In the genomic region with DNA sequence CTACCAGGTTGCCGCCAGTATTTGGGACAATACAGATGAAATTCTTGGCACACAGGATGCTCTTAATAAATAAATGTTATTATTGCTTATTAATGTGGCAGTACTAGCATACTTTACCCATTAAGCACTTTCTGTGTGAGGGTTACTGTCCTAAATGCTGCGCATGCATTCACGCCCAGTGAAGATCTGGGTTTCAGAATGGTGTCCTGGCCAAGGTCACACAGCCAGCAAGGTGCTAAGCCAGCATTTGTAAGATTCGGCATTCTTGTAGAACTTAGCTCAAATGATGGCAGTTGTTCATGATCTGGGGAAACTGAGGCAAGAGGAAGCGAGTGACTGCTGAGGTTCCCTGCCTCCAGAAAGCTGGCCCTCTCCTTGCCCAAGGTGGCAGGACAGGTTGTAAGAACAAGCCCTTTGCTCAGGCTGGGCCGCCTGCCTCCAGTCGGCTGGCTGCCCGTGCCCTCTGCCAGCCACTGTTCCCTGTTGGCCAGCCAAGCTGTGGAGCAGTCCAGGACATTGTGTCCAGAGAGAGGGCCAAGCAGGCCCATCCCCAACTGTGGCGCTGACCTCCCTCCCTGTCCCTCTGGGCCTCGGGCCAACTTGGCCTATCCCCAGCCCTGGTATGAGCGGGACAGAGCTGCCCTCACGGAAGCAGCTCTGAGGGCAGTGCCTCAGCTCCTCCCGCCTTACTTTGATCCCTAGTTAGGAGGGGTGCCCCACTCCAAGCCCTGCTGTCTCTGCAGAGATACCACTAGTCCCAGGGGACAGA, we compare ENCODE assay signal across 10 cellular contexts. TPM values are rescaled to one million over a fixed set of nuclear protein-coding genes. Genes with fewer than 3 reads are reported as not detected.
DNase-seq lines count a peak whose midpoint lies in the region; ATAC-seq, FAIRE-seq and TF ChIP-seq lines count a peak whose summit lies in the region.
"Had no signal": no experiment of that assay in that cellular context is flagged by ENCODE, and none has a peak within 500 bp of the region (broad histone marks: within the 10 kb centered on the region; RNA-seq: fewer than 3 reads in every experiment).

No MANE protein-coding gene starts in this region.

- H3K27ac ChIP-seq in endothelial cell of umbilical vein (ENCODE audit: insufficient read depth, low read depth, low read length) = no peak overlapping the region

- H4K20me1 ChIP-seq in endothelial cell of umbilical vein (replicated peaks; ENCODE audit: control insufficient read depth, extremely low read depth, insufficient read depth, low read length) = no peaks in the 10 kb centered on the region

- H3K4me2 ChIP-seq in endothelial cell of umbilical vein (ENCODE audit: insufficient read depth, low read length) = no peak overlapping the region

- no peaks in the 10 kb centered on the region for H3K27me3 ChIP-seq in endothelial cell of umbilical vein (ENCODE audit: control insufficient read depth in 2 of 2, insufficient read depth in 2 of 2, low read length in 2 of 2)

- POLR2A ChIA-PET in endothelial cell of umbilical vein (lab: Charles Lee) = interaction anchor here (1.1 to 1.5 kb wide), 3 partner anchors 27 to 31 kb away, joined by 3 to 8 read pairs (median 3); a partner anchor contains a TSS

- no peaks in the 10 kb centered on the region for H3K9me3 ChIP-seq in endothelial cell of umbilical vein (replicated peaks; ENCODE audit: control insufficient read depth, insufficient read depth, low read length)

- FAIRE-seq in endothelial cell of umbilical vein (lab: Jason Lieb, UNC) = no peak

- no peak overlapping the region for H3K9ac ChIP-seq in endothelial cell of umbilical vein (replicated peaks; ENCODE audit: extremely low read depth, insufficient read depth, low read length)

- H2AFZ ChIP-seq in endothelial cell of umbilical vein (ENCODE audit: low read depth, low read length) = no peak overlapping the region

- CTCF ChIA-PET in endothelial cell of umbilical vein (lab: Charles Lee) = interaction anchor here (0.8 to 2.4 kb wide), 7 partner anchors 9 to 100 kb away, joined by 3 to 16 read pairs (median 3); a partner anchor contains a TSS

- TF ChIP-seq POLR2A in endothelial cell of umbilical vein (IDR thresholded peaks at IDR 0.05; ENCODE audit: low read depth, low read length) = no peak

- peaks cover 8% of the 10 kb centered on the region for H3K79me2 ChIP-seq in endothelial cell of umbilical vein (ENCODE audit: control insufficient read depth, insufficient read depth, low read length)

- H3K4me1 ChIP-seq in endothelial cell of umbilical vein (ENCODE audit: control insufficient read depth, extremely low read depth, insufficient read depth, low read length) = peaks cover 13% of the 10 kb centered on the region

- dilution Hi-C loops in endothelial cell of umbilical vein (cut with MboI; ENCODE audit: extremely low pct_ligation_motif_present, low sequenced_read_pairs) = no loop called here

- ATAC-seq in HG02840 (IDR thresholded peaks at IDR 0.05; ENCODE audit: low FRiP score, unreplicated experiment) = no peak

- H3K4me3 ChIP-seq in endothelial cell of umbilical vein (replicated peaks in 1 of 3; ENCODE audit: insufficient read depth in 1 of 3, low read depth in 1 of 3, low read length in 3 of 3) = no peak overlapping the region

- no peak for TF ChIP-seq CTCF in endothelial cell of umbilical vein (IDR thresholded peaks at IDR 0.05; ENCODE audit: extremely low read depth in 1 of 2, insufficient read depth in 1 of 2, low read depth in 1 of 2, low read length in 2 of 2)

- no TSS peak for BruUV-seq in endothelial cell of umbilical vein (replicated peaks; lab: Mats Ljungman, UMichigan)

- no peaks in the 10 kb centered on the region for H3K36me3 ChIP-seq in endothelial cell of umbilical vein (ENCODE audit: control insufficient read depth in 2 of 2, extremely low read depth in 1 of 2, insufficient read depth in 2 of 2, low read length in 2 of 2)

- DNase-seq in NCI-H2196 (lab: John Stamatoyannopoulos, UW; ENCODE audit: unreplicated experiment) (peak; percentile 88), endothelial cell of umbilical vein (ENCODE audit: low read depth, low spot score) (peak; percentile 24), medulla oblongata (ENCODE audit: extremely low spot score) (peak; percentile 98), superior temporal gyrus (ENCODE audit: extremely low spot score) (peak; percentile 98), DMS53 treated with DMSO at 0.1 percent for 48 hours (lab: John Stamatoyannopoulos, UW; ENCODE audit: unreplicated experiment) (no peak), NCI-H2029 (lab: John Stamatoyannopoulos, UW) (no peak)
- no peak for DNase-seq in stimulated activated CD8-positive, alpha-beta memory T cell treated with anti-CD3 and anti-CD28 coated beads, Interleukin-4, amount 100 ng/mL, for 48 hours
- DNase-seq: activated naive CD4-positive, alpha-beta T cell treated with anti-CD3 and anti-CD28 coated beads, Interleukin-2, amount 10 ng/mL, durations not matched to agents 7 days and 5 days; stimulated activated CD4-positive, alpha-beta T cell treated with anti-CD3 and anti-CD28 coated beads, Interleukin-4, amount 100 ng/mL, for 4 hours had no signal

- no peaks in the 10 kb centered on the region for H3K9me1 ChIP-seq in endothelial cell of umbilical vein (replicated peaks; ENCODE audit: control insufficient read depth, extremely low read depth, insufficient read depth, low read length)

- intact Hi-C loops in endothelial cell of umbilical vein (cut with micrococcal nuclease) = no loop called here

TF ChIP-seq in endothelial cell of umbilical vein, 7 proteins besides CTCF, POLR2A, EP300 and RAD21:
- TF ChIP-seq EZH2 (IDR thresholded peaks at IDR 0.05; ENCODE audit: borderline replicate concordance, low read depth, low read length, severe bottlenecking) = no peak
- TF ChIP-seq POLR2AphosphoS5 (IDR thresholded peaks at IDR 0.05; ENCODE audit: insufficient read depth, low read depth, low read length) = no peak
- no peak for TF ChIP-seq FOS (IDR thresholded peaks at IDR 0.05; ENCODE audit: borderline replicate concordance, insufficient read depth, low read length)
- no peak for TF ChIP-seq MYC (IDR thresholded peaks at IDR 0.05; ENCODE audit: low read depth, low read length)
- TF ChIP-seq, protein P1, sequence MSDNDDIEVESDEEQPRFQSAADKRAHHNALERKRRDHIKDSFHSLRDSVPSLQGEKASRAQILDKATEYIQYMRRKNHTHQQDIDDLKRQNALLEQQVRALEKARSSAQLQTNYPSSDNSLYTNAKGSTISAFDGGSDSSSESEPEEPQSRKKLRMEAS (IDR thresholded peaks at IDR 0.05; ENCODE audit: insufficient read depth, insufficient read length) = no peak
- no peak for TF ChIP-seq GATA2 (IDR thresholded peaks at IDR 0.05; ENCODE audit: insufficient read depth, insufficient read length, low read depth, low read length)
- no peak for TF ChIP-seq JUN (IDR thresholded peaks at IDR 0.05; ENCODE audit: borderline replicate concordance, insufficient read depth, insufficient read length, low read depth)

RNA-seq across cellular contexts. Expression of a gene that starts 28.8 kb away (rescaled TPM):
- total RNA-seq in endothelial cell of umbilical vein = 39.4 and 44.7 TPM in 2 replicates
- polyA plus RNA-seq in endothelial cell of umbilical vein = 21.7 and 23.2 TPM in 2 replicates
- 20.4 and 20.6 TPM in 2 replicates for polyA plus RNA-seq in endothelial cell of umbilical vein (2011; cell fraction: cytosol; rRNA removed)
- 11.4 and 11.7 TPM in 2 replicates for polyA plus RNA-seq in endothelial cell of umbilical vein (2011; cell fraction: nucleus; rRNA removed)
- 19.8 and 23.9 TPM in 2 replicates for polyA plus RNA-seq in endothelial cell of umbilical vein (2012)
- 19.8 and 23.1 TPM in 2 replicates for polyA minus RNA-seq in endothelial cell of umbilical vein
- 13.4 TPM for polyA minus RNA-seq in endothelial cell of umbilical vein (2011; cell fraction: cytosol; rRNA and poly(A)+ RNA removed)
- polyA minus RNA-seq in endothelial cell of umbilical vein (2011; cell fraction: nucleus; rRNA and poly(A)+ RNA removed) = 6.5 and 7.0 TPM in 2 replicates

RNA-seq across cellular contexts. Expression of a gene that starts 36.1 kb away (rescaled TPM):
- total RNA-seq in endothelial cell of umbilical vein = 2.2 and 2.9 TPM in 2 replicates
- polyA plus RNA-seq in endothelial cell of umbilical vein = 4.0 and 5.3 TPM in 2 replicates
- 2.2 and 4.2 TPM in 2 replicates for polyA plus RNA-seq in endothelial cell of umbilical vein (2011; cell fraction: cytosol; rRNA removed)
- 2.1 and 3.2 TPM in 2 replicates for polyA plus RNA-seq in endothelial cell of umbilical vein (2011; cell fraction: nucleus; rRNA removed)
- polyA plus RNA-seq in endothelial cell of umbilical vein (2012) = 1.5 and 1.6 TPM in 2 replicates
- polyA minus RNA-seq in endothelial cell of umbilical vein = 9.3 and 13.6 TPM in 2 replicates
- 1.0 TPM for polyA minus RNA-seq in endothelial cell of umbilical vein (2011; cell fraction: cytosol; rRNA and poly(A)+ RNA removed)
- 2.5 and 3.1 TPM in 2 replicates for polyA minus RNA-seq in endothelial cell of umbilical vein (2011; cell fraction: nucleus; rRNA and poly(A)+ RNA removed)

RNA-seq across cellular contexts. Expression of a gene that starts 50.7 kb away (rescaled TPM):
- total RNA-seq in endothelial cell of umbilical vein = 55.9 and 63.7 TPM in 2 replicates
- polyA plus RNA-seq in endothelial cell of umbilical vein = 51.8 and 61.1 TPM in 2 replicates
- polyA plus RNA-seq in endothelial cell of umbilical vein (2011; cell fraction: cytosol; rRNA removed) = 65.5 and 70.9 TPM in 2 replicates
- 27.0 and 36.6 TPM in 2 replicates for polyA plus RNA-seq in endothelial cell of umbilical vein (2011; cell fraction: nucleus; rRNA removed)
- polyA plus RNA-seq in endothelial cell of umbilical vein (2012) = 38.4 and 51.8 TPM in 2 replicates
- polyA minus RNA-seq in endothelial cell of umbilical vein = 54.0 and 58.0 TPM in 2 replicates
- 18.6 TPM for polyA minus RNA-seq in endothelial cell of umbilical vein (2011; cell fraction: cytosol; rRNA and poly(A)+ RNA removed)
- polyA minus RNA-seq in endothelial cell of umbilical vein (2011; cell fraction: nucleus; rRNA and poly(A)+ RNA removed) = 7.7 and 9.0 TPM in 2 replicates

RNA-seq across cellular contexts. Expression of a gene that starts 51.1 kb away (rescaled TPM):
- total RNA-seq in endothelial cell of umbilical vein = 79.1 and 79.7 TPM in 2 replicates
- 62.0 and 63.8 TPM in 2 replicates for polyA plus RNA-seq in endothelial cell of umbilical vein
- 48.9 and 49.9 TPM in 2 replicates for polyA plus RNA-seq in endothelial cell of umbilical vein (2011; cell fraction: cytosol; rRNA removed)
- 81.7 and 89.1 TPM in 2 replicates for polyA plus RNA-seq in endothelial cell of umbilical vein (2011; cell fraction: nucleus; rRNA removed)
- polyA plus RNA-seq in endothelial cell of umbilical vein (2012) = 72.1 and 81.8 TPM in 2 replicates
- 53.7 and 54.7 TPM in 2 replicates for polyA minus RNA-seq in endothelial cell of umbilical vein
- 20.1 TPM for polyA minus RNA-seq in endothelial cell of umbilical vein (2011; cell fraction: cytosol; rRNA and poly(A)+ RNA removed)
- polyA minus RNA-seq in endothelial cell of umbilical vein (2011; cell fraction: nucleus; rRNA and poly(A)+ RNA removed) = 35.2 and 43.7 TPM in 2 replicates

Comparison
In these comparisons a context has a peak if more than half of its experiments do, and no peak if none do; other contexts are left out.
1. DNase-seq: peak in NCI-H2196 (single experiment), endothelial cell of umbilical vein (single experiment), medulla oblongata (single experiment) and superior temporal gyrus (single experiment); none in DMS53 treated with DMSO at 0.1 percent for 48 hours (single experiment), stimulated activated CD8-positive, alpha-beta memory T cell treated with anti-CD3 and anti-CD28 coated beads, Interleukin-4, amount 100 ng/mL, for 48 hours (single experiment) and NCI-H2029 (single experiment).